15 cellular contexts compared by ENCODE assay signal in the genomic region with DNA sequence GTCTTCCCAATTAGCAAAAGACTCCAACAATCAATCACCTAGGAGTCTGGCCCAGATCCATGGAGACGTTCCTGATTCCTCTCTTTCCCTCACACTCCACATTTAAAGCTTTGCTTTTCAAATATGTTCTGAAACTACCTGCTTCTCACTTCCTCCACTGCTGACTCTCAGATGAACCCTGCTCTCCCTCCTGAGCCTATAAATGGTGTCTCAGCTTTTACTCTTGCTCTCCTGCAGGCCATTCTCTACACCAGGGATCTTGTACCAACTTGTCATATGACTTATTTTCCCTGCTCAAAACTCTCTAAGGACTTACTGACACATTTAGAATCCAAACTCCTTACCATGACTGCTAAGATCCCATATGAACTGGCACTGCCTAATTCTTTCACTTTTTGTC.
A peak's percentile ranks its signal among the peaks of the same experiment; 100 is the strongest.
DNase-seq lines count a peak whose midpoint lies in the region; ATAC-seq and TF ChIP-seq lines count a peak whose summit lies in the region.
"Had no signal": no experiment of that assay in that cellular context is flagged by ENCODE, and none has a peak within 500 bp of the region (broad histone marks: within the 10 kb centered on the region; RNA-seq: fewer than 3 reads in every experiment).

No MANE protein-coding gene starts in this region.

- no peaks in the 10 kb centered on the region for H4K20me1 ChIP-seq in SU-DHL-6 (ENCODE audit: low read depth, low read length)

- H3K4me3 ChIP-seq in SU-DHL-6 (ENCODE audit: insufficient read depth, low read length, poor library complexity, severe bottlenecking) = peak overlapping the region; percentile 32
- H3K4me3 ChIP-seq: smooth muscle cell had no signal

- H3K9me3 ChIP-seq in SU-DHL-6 (ENCODE audit: insufficient read depth, low read length) = no peaks in the 10 kb centered on the region

- no peak for DNase-seq in NK-92 treated with Interleukin-12 subunit alpha and Interleukin-12 subunit beta, amount 100 ng/mL, for 24 hours (lab: John Stamatoyannopoulos, UW)
- DNase-seq in dedifferentiated amniotic fluid mesenchymal stem cell (ENCODE audit: extremely low spot score) (no peak), Ammon's horn (ENCODE audit: low spot score) (no peak)
- no peak for DNase-seq in central memory CD4-positive, alpha-beta T cell
- DNase-seq: activated CD4-positive, alpha-beta T cell treated with anti-CD3 and anti-CD28 coated beads for 36 hours; activated naive CD8-positive, alpha-beta T cell treated with anti-CD3 and anti-CD28 coated beads, Interleukin-2, amount 50 U/mL, for 24 hours; effector memory CD4-positive, alpha-beta T cell; naive thymus-derived CD4-positive, alpha-beta T cell; PC-3; stimulated activated naive CD8-positive, alpha-beta T cell treated with anti-CD3 and anti-CD28 coated beads, Interleukin-15, amount 100 ng/mL, for 72 hours had no signal

- peak overlapping the region; percentile 71 for H3K4me2 ChIP-seq in SU-DHL-6 (ENCODE audit: low read depth, low read length, poor library complexity, severe bottlenecking)
- H3K4me2 ChIP-seq: smooth muscle cell had no signal

- peak overlapping the region; percentile 95 for H3K27ac ChIP-seq in SU-DHL-6 (ENCODE audit: low read depth, low read length)

- H3F3A ChIP-seq in SU-DHL-6 (ENCODE audit: insufficient read depth) = peaks cover 35% of the 10 kb centered on the region

- peak overlapping the region; percentile 46 for H3K9ac ChIP-seq in SU-DHL-6 (ENCODE audit: low read length)

- no peaks in the 10 kb centered on the region for H3K9me2 ChIP-seq in SU-DHL-6 (replicated peaks; ENCODE audit: insufficient read depth, low read length)

- no peaks in the 10 kb centered on the region for H3K27me3 ChIP-seq in SU-DHL-6 (ENCODE audit: low read length)

- ATAC-seq in GM18520 (IDR thresholded peaks at IDR 0.05; ENCODE audit: unreplicated experiment) (peak; percentile 31), GM21526 (IDR thresholded peaks at IDR 0.05; ENCODE audit: low FRiP score, unreplicated experiment) (peak; percentile 69), HG03095 (IDR thresholded peaks at IDR 0.05; ENCODE audit: unreplicated experiment) (peak; percentile 67)
- ATAC-seq: activated CD4-positive, alpha-beta T cell treated with anti-CD3 and anti-CD28 coated beads for 36 hours; activated naive CD8-positive, alpha-beta T cell treated with anti-CD3 and anti-CD28 coated beads, Interleukin-2, amount 50 U/mL, for 24 hours; naive thymus-derived CD4-positive, alpha-beta T cell; PC-3; stimulated activated naive CD8-positive, alpha-beta T cell treated with anti-CD3 and anti-CD28 coated beads, Interleukin-15, amount 100 ng/mL, for 72 hours had no signal

- H3K36me3 ChIP-seq in SU-DHL-6 (ENCODE audit: low read length) = peaks cover 4% of the 10 kb centered on the region; the same call in 1 of the 2 replicates

- TF ChIP-seq CTCF in SU-DHL-6 (IDR thresholded peaks at IDR 0.05; ENCODE audit: insufficient read depth, low read length, poor library complexity, severe bottlenecking) = no peak

- H3K79me2 ChIP-seq in SU-DHL-6 (ENCODE audit: insufficient read depth, low read length) = no peaks in the 10 kb centered on the region

- H2AFZ ChIP-seq in SU-DHL-6 (ENCODE audit: low read depth, low read length, severe bottlenecking) = no peak overlapping the region
